In genomic region chr5:544675-545330, GRCh38 we compare ENCODE assay signal across 19 cellular contexts. TPM values are rescaled to one million over a fixed set of nuclear protein-coding genes. Genes with fewer than 3 reads are reported as not detected.
DNase-seq lines count a peak whose midpoint lies in the region; ATAC-seq, FAIRE-seq and TF ChIP-seq lines count a peak whose summit lies in the region.
"Had no signal": no experiment of that assay in that cellular context is flagged by ENCODE, and none has a peak within 500 bp of the region (broad histone marks: within the 10 kb centered on the region; RNA-seq: fewer than 3 reads in every experiment).

No MANE protein-coding gene starts in this region.

- no peak overlapping the region for H3K4me3 ChIP-seq in A549
- peak overlapping the region; percentile 48 for H3K4me3 ChIP-seq in OCI-LY1 (ENCODE audit: low read depth, low read length, poor library complexity, severe bottlenecking)
- H3K4me3 ChIP-seq in transverse colon = no peak overlapping the region
- H3K4me3 ChIP-seq: GM23338, SK-N-MC, thoracic aorta had no signal

- H3K36me3 ChIP-seq in OCI-LY1 (ENCODE audit: insufficient read depth, low read length) = no peaks in the 10 kb centered on the region
- no peaks in the 10 kb centered on the region for H3K36me3 ChIP-seq in transverse colon
- H3K36me3 ChIP-seq: thoracic aorta had no signal

- H3K4me3 Mint-ChIP-seq in CD14-positive monocyte = peak overlapping the region in 1 of 2 donors; percentile 71
- no peak overlapping the region for H3K4me3 Mint-ChIP-seq in glutamatergic neuron (ENCODE audit: unreplicated experiment)
- H3K4me3 Mint-ChIP-seq: GM23338, neural crest cell had no signal

- WGBS in A549 (ENCODE audit: missing lambda C conversion rate) = 64% methylated on average over 7 of the region's 9 CpGs
- 95 to 100% methylated on average over 1 to 9 of the region's 9 CpGs for WGBS in transverse colon (ENCODE audit: low coverage in 1 of 2), 2 donors

- FAIRE-seq in A549 (lab: Jason Lieb, UNC) = no peak
- FAIRE-seq: frontal cortex, HTR-8/SVneo had no signal

- H3K27me3 ChIP-seq in OCI-LY1 (ENCODE audit: insufficient read depth, low read length) = no peaks in the 10 kb centered on the region
- peaks cover 21% of the 10 kb centered on the region for H3K27me3 ChIP-seq in transverse colon

- no peaks in the 10 kb centered on the region for H3K9me2 ChIP-seq in OCI-LY1 (ENCODE audit: low read depth, low read length)

- TF ChIP-seq CTCF in A549 (IDR thresholded peaks at IDR 0.05) (no peak), CD14-positive monocyte (IDR thresholded peaks at IDR 0.05) (no peak), OCI-LY1 (IDR thresholded peaks at IDR 0.05; ENCODE audit: low read length) (no peak), glutamatergic neuron (IDR thresholded peaks at IDR 0.05; ENCODE audit: partially characterized antibody, unreplicated experiment) (no peak), transverse colon (IDR thresholded peaks at IDR 0.05) (no peak)

- H3K9me3 ChIP-seq in A549 (no peaks in the 10 kb centered on the region), OCI-LY1 (ENCODE audit: low read length) (no peaks in the 10 kb centered on the region), transverse colon (no peaks in the 10 kb centered on the region)
- H3K9me3 ChIP-seq: thoracic aorta had no signal

- CTCF ChIA-PET in A549 (lab: Yijun Ruan, JAX) = interaction anchor here (1.4 kb wide), 1 partner anchor 28 kb away, joined by 3 read pairs; no protein-coding TSS in a partner anchor

- no peak overlapping the region for H3K27ac ChIP-seq in A549
- peak overlapping the region; percentile 64 for H3K27ac ChIP-seq in OCI-LY1 (ENCODE audit: low read depth, low read length, poor library complexity, severe bottlenecking)
- no peak overlapping the region for H3K27ac ChIP-seq in transverse colon
- H3K27ac ChIP-seq: SK-N-MC, thoracic aorta had no signal

- H2AFZ ChIP-seq in OCI-LY1 (ENCODE audit: low read length) = no peak overlapping the region
- H2AFZ ChIP-seq: GM23338 had no signal

- H4K20me1 ChIP-seq in OCI-LY1 (ENCODE audit: insufficient read depth, low read length) = no peaks in the 10 kb centered on the region

- intact Hi-C loops in CD14-positive monocyte (cut with micrococcal nuclease) = loop anchor here (5.0 to 10.0 kb wide), 4 partner anchors 62 to 100 kb away; partner anchors contain the start of genes CEP72 (in 1 of the 2) and EXOC3 (in 1 of the 2)
- intact Hi-C loops in transverse colon (cut with DNase I; ENCODE audit: low total_unique reads) = no loop called here

- peaks cover 31% of the 10 kb centered on the region for H3K4me1 Mint-ChIP-seq in CD14-positive monocyte
- H3K4me1 Mint-ChIP-seq in glutamatergic neuron (ENCODE audit: low read depth, unreplicated experiment) = no peaks in the 10 kb centered on the region
- H3K4me1 Mint-ChIP-seq: GM23338 had no signal

- POLR2A ChIA-PET in A549 (lab: Yijun Ruan, JAX) = no interaction called here

- no peaks in the 10 kb centered on the region for H3F3A ChIP-seq in OCI-LY1 (ENCODE audit: insufficient read depth, low read length)

- TF ChIP-seq POLR2A in A549 (IDR thresholded peaks at IDR 0.05; ENCODE audit: low read length) = no peak
- no peak for TF ChIP-seq POLR2A in transverse colon (IDR thresholded peaks at IDR 0.05)

- in situ Hi-C loops in transverse colon (cut with MboI; ENCODE audit: low pct_ligation_motif_present in 1 of 4, low pct_unique_long_range_greater_than_20kb in 1 of 4, low sequenced_read_pairs in 3 of 4) = no loop called here

- H3K79me2 ChIP-seq in OCI-LY1 (ENCODE audit: insufficient read depth, low read length) = no peaks in the 10 kb centered on the region

- no peak for TF ChIP-seq RAD21 in A549 (conservative IDR thresholded peaks at IDR 0.05 in 1 of 2, IDR thresholded peaks at IDR 0.05 in 1 of 2)

- ATAC-seq in A549 (no peak), HG02840 (IDR thresholded peaks at IDR 0.05; ENCODE audit: low FRiP score, unreplicated experiment) (no peak), HG03025 (IDR thresholded peaks at IDR 0.05; ENCODE audit: low FRiP score, unreplicated experiment) (no peak)
- ATAC-seq: GM23338, Panc1 had no signal

- peak overlapping the region in 5 of 7 donors; percentile 28 to 77 (median 56) for H3K27ac Mint-ChIP-seq in CD14-positive monocyte
- H3K27ac Mint-ChIP-seq in glutamatergic neuron (ENCODE audit: unreplicated experiment) = no peak overlapping the region
- H3K27ac Mint-ChIP-seq: GM23338 had no signal

- H3K4me2 ChIP-seq in A549 (no peak overlapping the region), OCI-LY1 (ENCODE audit: low read length) (peak overlapping the region; percentile 66)
- H3K4me2 ChIP-seq: GM23338 had no signal

- TF ChIP-seq EP300 in A549 (IDR thresholded peaks at IDR 0.05) (no peak), transverse colon (IDR thresholded peaks at IDR 0.05; ENCODE audit: low read depth) (no peak)

- H3K4me1 ChIP-seq in A549 (0 out of 3 replicates have a peak, but pooled peaks cover under 1% of the 10 kb centered on the region), OCI-LY1 (ENCODE audit: insufficient read depth, low read length, severe bottlenecking) (peaks cover 13% of the 10 kb centered on the region), transverse colon (peaks cover 7 to 38% (median 25%) of the 10 kb centered on the region in 4 donors)

- H3K9me3 Mint-ChIP-seq in CD14-positive monocyte (peaks cover 2 to 23% (median 12%) of the 10 kb centered on the region in 7 donors), glutamatergic neuron (ENCODE audit: unreplicated experiment) (peaks cover 6% of the 10 kb centered on the region)
- H3K9me3 Mint-ChIP-seq: GM23338, neural crest cell had no signal

- H3K36me3 Mint-ChIP-seq in CD14-positive monocyte (peaks cover 2 to 12% of the 10 kb centered on the region in 2 donors), glutamatergic neuron (ENCODE audit: unreplicated experiment) (no peaks in the 10 kb centered on the region)

- H3K27me3 Mint-ChIP-seq in CD14-positive monocyte (ENCODE audit: low read depth in 3 of 3) = peaks cover 51 to 86% (median 66%) of the 10 kb centered on the region in 3 donors
- peaks cover 9% of the 10 kb centered on the region for H3K27me3 Mint-ChIP-seq in glutamatergic neuron (ENCODE audit: unreplicated experiment)

- DNase-seq in A549 (ENCODE audit: low read depth in 1 of 2, low spot score in 1 of 2) (peak in 1 of 2 experiments; percentile 32), CD14-positive monocyte (ENCODE audit: low spot score) (peak; percentile 38), glutamatergic neuron (peak; percentile 5), transverse colon (no peak), DMS153 (lab: John Stamatoyannopoulos, UW) (no peak)
- DNase-seq: Calu3, NCI-H1694 treated with DMSO at 0.1 percent for 48 hours, NCI-H2227 treated with DMSO at 0.1 percent for 48 hours, NCI-H774 had no signal

- H3K9ac ChIP-seq in OCI-LY1 (ENCODE audit: low read length) = peak overlapping the region; percentile 34; the same call in 1 of the 2 replicates

TF ChIP-seq in A549, 52 proteins besides CTCF, POLR2A, EP300 and RAD21:
- TF ChIP-seq JUN (IDR thresholded peaks at IDR 0.05) (no peak), MAFK (IDR thresholded peaks at IDR 0.05; ENCODE audit: partially characterized antibody) (peak; percentile 53)

RNA-seq across cellular contexts. Expression of gene SLC9A3, which starts 20.6 kb away (rescaled TPM):
- 1.3 and 1.5 TPM in 2 replicates for polyA plus RNA-seq in A549 (2011; rRNA removed)
- 1.5 and 2.7 TPM in 2 replicates for polyA plus RNA-seq in A549 (2012; cell fraction: cytosol; rRNA removed)
- polyA plus RNA-seq in A549 (2012; cell fraction: nucleus; rRNA removed) = 2.2 TPM in 2 replicates
- 1.3 TPM in 3 replicates for polyA plus RNA-seq in A549 (2017; fragmentation: RNase III; extraction: RNeasy Plus Mini Kit Qiagen cat#74134 plus additional on column Dnase treatment)
- polyA minus RNA-seq in A549 (2011; rRNA and poly(A)+ RNA removed) = 0.17 and 0.34 TPM in 2 replicates
- polyA plus RNA-seq in CD14-positive monocyte = under 1 TPM; 0.31 to 0.42 TPM
- total RNA-seq in glutamatergic neuron (ENCODE audit: unreplicated experiment) = 1.1 TPM
- total RNA-seq in transverse colon = 100 to 1,000 TPM in 3 of 4 donors, 1 to 10 TPM in 1; 4.8 to 701 (median 183) TPM

Comparison
In these comparisons a context has a peak if more than half of its experiments do, and no peak if none do; other contexts are left out.
1. DNase-seq: peak in CD14-positive monocyte (single experiment) and glutamatergic neuron (single experiment); none in transverse colon (single experiment) and DMS153 (single experiment).